In genomic region chr3:128969993-128970740, GRCh38 we compare ENCODE assay signal across 8 cellular contexts. TPM values are rescaled to one million over a fixed set of nuclear protein-coding genes. Genes with fewer than 3 reads are reported as not detected.
A peak's percentile ranks its signal among the peaks of the same experiment; 100 is the strongest.
DNase-seq lines count a peak whose midpoint lies in the region; ATAC-seq and TF ChIP-seq lines count a peak whose summit lies in the region.

No MANE protein-coding gene starts in this region.

- DNase-seq in DMS153 (lab: John Stamatoyannopoulos, UW) (peak; percentile 18), SK-MEL-5 (ENCODE audit: low read depth, low spot score) (peak; percentile 60), Right ventricle myocardium superior (peak; percentile 52), gastrocnemius medialis (no peak), middle frontal gyrus (ENCODE audit: extremely low spot score, low spot score) (no peak)
- DNase-seq in activated naive CD4-positive, alpha-beta T cell treated with Interleukin-2 at 50 U/mL for 16 hours: peak; percentile 65

- no peak overlapping the region for H3K4me3 ChIP-seq in gastrocnemius medialis

- H3K4me1 ChIP-seq in gastrocnemius medialis: peaks cover 11 to 21% of the 10 kb centered on the region in 2 donors

- ATAC-seq in Right ventricle myocardium superior (ENCODE audit: poor library complexity) (peak; percentile 62), gastrocnemius medialis (no peak), HG02884 (IDR thresholded peaks at IDR 0.05; ENCODE audit: unreplicated experiment) (no peak)

- TF ChIP-seq CTCF in LNCAP (IDR thresholded peaks at IDR 0.05): peak; percentile 95
- peak; percentile 74 to 94 (median 81) for TF ChIP-seq CTCF in gastrocnemius medialis (IDR thresholded peaks at IDR 0.05 in 4 of 5, conservative IDR thresholded peaks at IDR 0.05 in 1 of 5)

- no peak for TF ChIP-seq POLR2A in gastrocnemius medialis (IDR thresholded peaks at IDR 0.05)

- H3K9me3 ChIP-seq in gastrocnemius medialis: no peaks in the 10 kb centered on the region

- no peak overlapping the region for H3K27ac ChIP-seq in gastrocnemius medialis

- no peaks in the 10 kb centered on the region for H3K36me3 ChIP-seq in gastrocnemius medialis

- intact Hi-C loops in Right ventricle myocardium superior (cut with DNase I): loop anchor here (10.0 kb wide), 3 partner anchors 125 to 345 kb away; partner anchors contain the start of gene COPG1
- intact Hi-C loops in gastrocnemius medialis (cut with DNase I; ENCODE audit: low total_unique reads): loop anchor here (1.0 kb wide), 1 partner anchor 275 kb away; no protein-coding TSS in a partner anchor

- no peaks in the 10 kb centered on the region for H3K27me3 ChIP-seq in gastrocnemius medialis

- in situ Hi-C loops in SK-MEL-5 (cut with HindIII; ENCODE audit: low pct_unique_long_range_greater_than_20kb, low sequenced_read_pairs): no loop called here
- in situ Hi-C loops in gastrocnemius medialis (cut with MboI; ENCODE audit: low sequenced_read_pairs in 4 of 4): loop anchor here (5.0 to 25.0 kb wide), 3 partner anchors 117 to 275 kb away; partner anchors contain the start of gene COPG1 (in 3 of the 4)

RNA-seq across cellular contexts. Expression of gene CFAP92, which starts 23.7 kb away (rescaled TPM):
- total RNA-seq in SK-MEL-5 (2014; rRNA removed; shearing (Covaris generic)): 0.16 TPM in 1 of 2 replicates, not detected in the other
- 0.46 TPM in 1 of 2 replicates, not detected in the other for polyA plus RNA-seq in SK-MEL-5 (2015; cell fraction: cytosol; rRNA removed)
- 0.27 TPM in 1 of 2 replicates, not detected in the other for polyA plus RNA-seq in SK-MEL-5 (2015; cell fraction: nucleus; rRNA removed)
- total RNA-seq in Right ventricle myocardium superior (not detected), gastrocnemius medialis (under 1 TPM in 3 of 4 donors, not detected in 1; 0.07 to 0.34 (median 0.20) TPM)

RNA-seq across cellular contexts. Expression of gene EFCC1, which starts 30.9 kb away (rescaled TPM):
- 0.16 and 0.40 TPM in 2 replicates for total RNA-seq in SK-MEL-5 (2014; rRNA removed; shearing (Covaris generic))
- 0.64 TPM in 1 of 2 replicates, not detected in the other for polyA plus RNA-seq in SK-MEL-5 (2015; cell fraction: cytosol; rRNA removed)
- polyA plus RNA-seq in SK-MEL-5 (2015; cell fraction: nucleus; rRNA removed): 1.5 TPM in 1 of 2 replicates, not detected in the other
- total RNA-seq in Right ventricle myocardium superior (2.4 TPM), gastrocnemius medialis (1 to 10 TPM in 1 of 4 donors, under 1 TPM in 3; 0.26 to 1.2 (median 0.45) TPM)

Comparison
In these comparisons a context has a peak if more than half of its experiments do, and no peak if none do; other contexts are left out.
1. DNase-seq: peak in DMS153 (single experiment), SK-MEL-5 (single experiment), activated naive CD4-positive, alpha-beta T cell treated with Interleukin-2 at 50 U/mL for 16 hours (single experiment) and Right ventricle myocardium superior (single experiment); none in gastrocnemius medialis (0 of 2) and middle frontal gyrus (single experiment).